ENCODE assay signal across 8 cellular contexts in genomic region chr11:126355324-126355925, GRCh38. TPM values are rescaled to one million over a fixed set of nuclear protein-coding genes. Genes with fewer than 3 reads are reported as not detected.
A peak's percentile ranks its signal among the peaks of the same experiment; 100 is the strongest.
DNase-seq lines count a peak whose midpoint lies in the region; ATAC-seq and TF ChIP-seq lines count a peak whose summit lies in the region.

ST3GAL4 (plus strand) TSS chr11:126355686; CDS start chr11:126406156, 50,470 bp downstream.

- TF ChIP-seq CTCF in AG10803 (conservative IDR thresholded peaks at IDR 0.05; ENCODE audit: low read length): no peak

- DNase-seq in AG10803 (ENCODE audit: low read depth) (peak; percentile 52), NCI-H82 treated with DMSO at 0.1 percent for 48 hours (lab: John Stamatoyannopoulos, UW; ENCODE audit: unreplicated experiment) (peak; percentile 26), epidermal melanocyte (ENCODE audit: insufficient read length, low spot score) (peak; percentile 78), mucosa of gallbladder (ENCODE audit: low spot score) (peak; percentile 75)
- peak; percentile 85 for DNase-seq in activated CD8-positive, alpha-beta memory T cell treated with anti-CD3 and anti-CD28 coated beads, Interleukin-2, amount 50 U/mL, for 48 hours
- peak; percentile 19 to 40 for DNase-seq in stimulated activated CD8-positive, alpha-beta memory T cell treated with anti-CD3 and anti-CD28 coated beads, Interleukin-4, amount 100 ng/mL, for 1 hour (ENCODE audit: low read depth in 2 of 2, low spot score in 1 of 2)

- ATAC-seq in GM18907 (IDR thresholded peaks at IDR 0.05; ENCODE audit: unreplicated experiment): peak; percentile 66
- peak; percentile 52 for ATAC-seq in HG03159 (IDR thresholded peaks at IDR 0.05; ENCODE audit: unreplicated experiment)

- H3K4me3 ChIP-seq in AG10803 (ENCODE audit: low read length): peak within 1 kb of the TSS; percentile 87

RNA-seq across cellular contexts. Expression of gene ST3GAL4, which starts in this region (rescaled TPM):
- 19.4 TPM for total RNA-seq in mucosa of gallbladder

Comparison
In these comparisons a context has a peak if more than half of its experiments do, and no peak if none do; other contexts are left out.
1. Peak in every context shown above with its lines: DNase-seq, ATAC-seq and H3K4me3 ChIP-seq.
2. DNase-seq: peak in every context shown above with its lines; median percentile 85 in activated CD8-positive, alpha-beta memory T cell treated with anti-CD3 and anti-CD28 coated beads, Interleukin-2, amount 50 U/mL, for 48 hours; 78 in epidermal melanocyte; 75 in mucosa of gallbladder; 52 in AG10803; 30 in stimulated activated CD8-positive, alpha-beta memory T cell treated with anti-CD3 and anti-CD28 coated beads, Interleukin-4, amount 100 ng/mL, for 1 hour; 26 in NCI-H82 treated with DMSO at 0.1 percent for 48 hours.